23 cellular contexts compared by ENCODE assay signal in the genomic region with DNA sequence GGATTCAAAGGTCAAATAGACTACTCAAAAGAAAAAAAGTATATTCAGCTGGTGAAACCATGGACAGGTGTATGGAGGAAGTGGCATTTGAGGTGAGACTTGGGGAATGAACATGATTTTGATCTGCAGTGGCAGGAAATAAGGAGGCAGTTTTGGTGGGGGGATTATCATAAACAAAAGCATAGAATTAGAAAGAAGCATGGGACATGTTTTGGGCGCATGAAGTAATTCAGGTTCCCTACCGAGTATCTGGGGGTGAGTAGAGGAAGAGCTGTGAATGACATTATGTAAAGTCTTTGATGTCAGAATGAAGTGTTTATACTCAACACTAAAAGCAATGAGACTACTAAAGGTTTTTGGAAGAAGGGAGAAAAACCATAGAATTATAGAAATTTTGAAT. TPM values are rescaled to one million over a fixed set of nuclear protein-coding genes. Genes with fewer than 3 reads are reported as not detected.
DNase-seq lines count a peak whose midpoint lies in the region; ATAC-seq and TF ChIP-seq lines count a peak whose summit lies in the region.
"Had no signal": no experiment of that assay in that cellular context is flagged by ENCODE, and none has a peak within 500 bp of the region (broad histone marks: within the 10 kb centered on the region; RNA-seq: fewer than 3 reads in every experiment).

No MANE protein-coding gene starts in this region.

- H3K36me3 ChIP-seq in DND-41 (ENCODE audit: insufficient read depth, low read length) (no peaks in the 10 kb centered on the region), skeletal muscle satellite cell (ENCODE audit: insufficient read depth, low read length) (peaks cover 42% of the 10 kb centered on the region), heart left ventricle (no peaks in the 10 kb centered on the region)
- H3K36me3 ChIP-seq: adrenal gland, esophagus squamous epithelium had no signal

- H3K4me2 ChIP-seq in DND-41 (ENCODE audit: insufficient read depth, low read length) = no peak overlapping the region
- peak overlapping the region; percentile 99 for H3K4me2 ChIP-seq in skeletal muscle satellite cell (ENCODE audit: low read length)

- H3K9me3 ChIP-seq in DND-41 (ENCODE audit: insufficient read depth, low read length, severe bottlenecking) (no peaks in the 10 kb centered on the region), skeletal muscle satellite cell (replicated peaks; ENCODE audit: low read length) (no peaks in the 10 kb centered on the region), heart left ventricle (no peaks in the 10 kb centered on the region)
- H3K9me3 ChIP-seq: adrenal gland, esophagus squamous epithelium had no signal

- H3K4me3 ChIP-seq in DND-41 (ENCODE audit: low read depth in 1 of 2, low read length in 2 of 2) (no peak overlapping the region), fibroblast of villous mesenchyme (ENCODE audit: low read depth, low read length) (peak overlapping the region; percentile 87), skeletal muscle satellite cell (ENCODE audit: low read length) (peak overlapping the region; percentile 81), heart left ventricle (no peak overlapping the region)
- no peak overlapping the region for H3K4me3 ChIP-seq in Jurkat, Clone E6-1 (ENCODE audit: low read length)
- H3K4me3 ChIP-seq: adrenal gland, coronary artery had no signal

- peak; percentile 56 for ATAC-seq in DND-41 (ENCODE audit: insufficient read depth, low read depth)
- ATAC-seq in effector memory CD8-positive, alpha-beta T cell (replicated peaks) = no peak
- no peak for ATAC-seq in heart left ventricle

- no peak for TF ChIP-seq CTCF in DND-41 (IDR thresholded peaks at IDR 0.05; ENCODE audit: borderline replicate concordance, extremely low read depth, low read length, poor library complexity, severe bottlenecking)
- no peak for TF ChIP-seq CTCF in fibroblast of villous mesenchyme (IDR thresholded peaks at IDR 0.05; ENCODE audit: insufficient read depth, low read depth, low read length)
- no peak for TF ChIP-seq CTCF in heart left ventricle (IDR thresholded peaks at IDR 0.05)

- peaks cover 10 to 15% of the 10 kb centered on the region in 2 donors for H3K4me1 Mint-ChIP-seq in effector memory CD8-positive, alpha-beta T cell (ENCODE audit: low read depth in 2 of 2)

- WGBS in heart left ventricle, 4 donors = 76 to 84% (median 80%) methylated on average over 2 of the region's 2 CpGs

- H3K27ac Mint-ChIP-seq in effector memory CD8-positive, alpha-beta T cell = no peak overlapping the region
- H3K27ac Mint-ChIP-seq: activated CD4-positive, alpha-beta memory T cell treated with anti-CD3 and anti-CD28 coated beads for 36 hours; CD8-positive, alpha-beta memory T cell had no signal

- DNase-seq in DND-41 (no peak), fibroblast of villous mesenchyme (ENCODE audit: low read depth) (no peak), RPMI8226 (no peak), heart left ventricle (no peak), NCI-H524 treated with DMSO at 0.1 percent for 48 hours (lab: John Stamatoyannopoulos, UW) (no peak)
- peak; percentile 68 for DNase-seq in Jurkat, Clone E6-1 (ENCODE audit: low read depth, low spot score)
- DNase-seq in effector memory CD8-positive, alpha-beta T cell = no peak
- DNase-seq: activated CD4-positive, alpha-beta memory T cell treated with anti-CD3 and anti-CD28 coated beads for 36 hours; activated CD4-positive, CD25-positive, alpha-beta regulatory T cell; activated effector memory CD4-positive, alpha-beta T cell treated with Interleukin-2 at 50 U/mL for 16 hours; CD8-positive, alpha-beta memory T cell; DMS153; esophagus squamous epithelium; HCEC 1CT; NCI-H1092 treated with DMSO at 0.1 percent for 48 hours; NCI-H187 treated with DMSO at 0.1 percent for 48 hours; NCI-H2227 treated with DMSO at 0.1 percent for 48 hours; NCI-H82 had no signal

- H3K9ac ChIP-seq in DND-41 (ENCODE audit: low read depth, low read length) (no peak overlapping the region), skeletal muscle satellite cell (ENCODE audit: low read depth, low read length) (peak overlapping the region; percentile 93)

- peaks cover 17% of the 10 kb centered on the region for H3K27me3 ChIP-seq in DND-41 (ENCODE audit: insufficient read depth, low read length, poor library complexity)
- no peaks in the 10 kb centered on the region for H3K27me3 ChIP-seq in skeletal muscle satellite cell (ENCODE audit: control insufficient read depth, insufficient read depth, low read length)
- H3K27me3 ChIP-seq in heart left ventricle = peaks cover 5 to 88% (median 42%) of the 10 kb centered on the region in 9 donors
- H3K27me3 ChIP-seq: adrenal gland had no signal

- peaks cover 73 to 89% of the 10 kb centered on the region in 2 donors for H3K27me3 Mint-ChIP-seq in effector memory CD8-positive, alpha-beta T cell

- no peak overlapping the region for H3K27ac ChIP-seq in DND-41 (ENCODE audit: low read length)
- peak overlapping the region in 1 of 12 donors; percentile 91 for H3K27ac ChIP-seq in heart left ventricle
- H3K27ac ChIP-seq: adrenal gland, coronary artery had no signal

- no peak overlapping the region for H3K4me3 Mint-ChIP-seq in effector memory CD8-positive, alpha-beta T cell
- H3K4me3 Mint-ChIP-seq: activated CD4-positive, alpha-beta memory T cell treated with anti-CD3 and anti-CD28 coated beads for 36 hours; CD8-positive, alpha-beta memory T cell had no signal

- intact Hi-C loops in heart left ventricle (cut with DNase I) = no loop called here

- no peaks in the 10 kb centered on the region for H4K20me1 ChIP-seq in DND-41 (ENCODE audit: insufficient read depth, low read length)

- H2AFZ ChIP-seq in DND-41 (ENCODE audit: low read depth, low read length) = no peak overlapping the region

- TF ChIP-seq POLR2A in heart left ventricle (IDR thresholded peaks at IDR 0.05) = no peak

- H3K9me3 Mint-ChIP-seq in effector memory CD8-positive, alpha-beta T cell = no peaks in the 10 kb centered on the region
- H3K9me3 Mint-ChIP-seq: activated CD4-positive, alpha-beta memory T cell treated with anti-CD3 and anti-CD28 coated beads for 36 hours had no signal

- no peaks in the 10 kb centered on the region for H3K4me1 ChIP-seq in DND-41 (ENCODE audit: insufficient read depth, low read length)
- peaks cover 78% of the 10 kb centered on the region for H3K4me1 ChIP-seq in skeletal muscle satellite cell (ENCODE audit: control insufficient read depth, insufficient read depth, low read length)
- H3K4me1 ChIP-seq in heart left ventricle = peaks cover 0 to 20% (median 10%) of the 10 kb centered on the region in 12 donors

- no peaks in the 10 kb centered on the region for H3K36me3 Mint-ChIP-seq in effector memory CD8-positive, alpha-beta T cell (ENCODE audit: insufficient read depth)
- H3K36me3 Mint-ChIP-seq: activated CD4-positive, alpha-beta memory T cell treated with anti-CD3 and anti-CD28 coated beads for 36 hours; CD8-positive, alpha-beta memory T cell had no signal

- H3K79me2 ChIP-seq in DND-41 (ENCODE audit: insufficient read depth, low read length) = no peaks in the 10 kb centered on the region

RNA-seq across cellular contexts. Expression of a gene that starts 3.1 kb away (rescaled TPM):
- polyA plus RNA-seq in Jurkat, Clone E6-1 (2012; ENCODE audit: insufficient read depth, insufficient read length) = not detected
- total RNA-seq in fibroblast of villous mesenchyme = 115 and 147 TPM in 2 replicates
- total RNA-seq in skeletal muscle satellite cell (2012; rRNA removed) = 272 and 284 TPM in 2 replicates
- 10 to 100 TPM in 3 of 9 donors, 1 to 10 TPM in 6; 2.5 to 18.4 (median 5.8) TPM for total RNA-seq in heart left ventricle
- polyA plus RNA-seq in heart left ventricle = 10 to 100 TPM in 1 of 2 donors, 1 to 10 TPM in 1; 1.9 to 10.9 TPM
- total RNA-seq: lung microvascular endothelial cell, OCI-LY7 had no signal

Comparison
In these comparisons a context has a peak if more than half of its experiments do, and no peak if none do; other contexts are left out.
1. H3K4me3 ChIP-seq: peak in fibroblast of villous mesenchyme (single experiment) and skeletal muscle satellite cell (single experiment); none in DND-41 (0 of 2), Jurkat, Clone E6-1 (single experiment) and heart left ventricle (0 of 12).